In genomic region chr4:144894525-144894924, GRCh38 we compare ENCODE assay signal across 12 cellular contexts.
DNase-seq lines count a peak whose midpoint lies in the region; ATAC-seq and TF ChIP-seq lines count a peak whose summit lies in the region.
"Had no signal": no experiment of that assay in that cellular context is flagged by ENCODE, and none has a peak within 500 bp of the region (broad histone marks: within the 10 kb centered on the region; RNA-seq: fewer than 3 reads in every experiment).

No MANE protein-coding gene starts in this region.

- intact Hi-C loops in Right ventricle myocardium superior (cut with DNase I) (no loop called here), Right ventricle myocardium inferior (cut with DNase I) (no loop called here), transverse colon (cut with DNase I; ENCODE audit: low total_unique reads) (no loop called here)

- H3K27ac ChIP-seq in RWPE2 (ENCODE audit: poor library complexity, severe bottlenecking) (no peak overlapping the region), transverse colon (no peak overlapping the region)
- H3K27ac ChIP-seq in CD8-positive, alpha-beta memory T cell (ENCODE audit: low read depth, low read length), result no peak overlapping the region
- H3K27ac ChIP-seq: KMS-11, neutrophil, tibial nerve had no signal

- no peak for TF ChIP-seq POLR2A in transverse colon (IDR thresholded peaks at IDR 0.05)

- peaks cover 0 to 9% (median 3%) of the 10 kb centered on the region in 5 donors for H3K9me3 Mint-ChIP-seq in CD8-positive, alpha-beta memory T cell

- DNase-seq in Right ventricle myocardium superior, result peak; percentile 47
- no peak for DNase-seq in Right ventricle myocardium inferior (ENCODE audit: missing footprints)
- DNase-seq in RWPE2 (ENCODE audit: low spot score), result no peak
- DNase-seq in fibroblast of the aortic adventitia (ENCODE audit: low read depth), result peak; percentile 79
- peak; percentile 10 for DNase-seq in transverse colon
- no peak for DNase-seq in CD8-positive, alpha-beta memory T cell
- no peak for DNase-seq in inferior parietal cortex (ENCODE audit: extremely low spot score)

- H3K4me3 Mint-ChIP-seq in CD8-positive, alpha-beta memory T cell, result no peak overlapping the region
- H3K4me3 Mint-ChIP-seq: WTC11 had no signal

- POLR2A ChIA-PET in CD8-positive, alpha-beta memory T cell (lab: Charles Lee), result no interaction called here

- CTCF ChIA-PET in CD8-positive, alpha-beta memory T cell (lab: Charles Lee), result no interaction called here

- no peak for ATAC-seq in Right ventricle myocardium superior (ENCODE audit: poor library complexity)
- ATAC-seq in Right ventricle myocardium inferior, result no peak
- ATAC-seq in RWPE2 (ENCODE audit: low read depth), result peak; percentile 72
- no peak for ATAC-seq in HG03469 (IDR thresholded peaks at IDR 0.05; ENCODE audit: unreplicated experiment)
- ATAC-seq: WTC11 had no signal

- H3K4me1 Mint-ChIP-seq in CD8-positive, alpha-beta memory T cell, result no peaks in the 10 kb centered on the region
- H3K4me1 Mint-ChIP-seq: WTC11 had no signal

- H3K36me3 ChIP-seq in RWPE2 (ENCODE audit: low read depth) (no peaks in the 10 kb centered on the region), transverse colon (no peaks in the 10 kb centered on the region)
- no peaks in the 10 kb centered on the region for H3K36me3 ChIP-seq in CD8-positive, alpha-beta memory T cell (ENCODE audit: insufficient read depth, low read length)
- H3K36me3 ChIP-seq: neutrophil, tibial nerve had no signal

- TF ChIP-seq CTCF in RWPE2 (IDR thresholded peaks at IDR 0.05; ENCODE audit: poor library complexity, severe bottlenecking), result no peak
- no peak for TF ChIP-seq CTCF in fibroblast of the aortic adventitia (IDR thresholded peaks at IDR 0.05; ENCODE audit: insufficient read depth, low read length)
- no peak for TF ChIP-seq CTCF in transverse colon (IDR thresholded peaks at IDR 0.05)

- H3K4me3 ChIP-seq in RWPE2 (ENCODE audit: severe bottlenecking), result no peak overlapping the region
- no peak overlapping the region for H3K4me3 ChIP-seq in fibroblast of the aortic adventitia (ENCODE audit: low read depth, low read length)
- H3K4me3 ChIP-seq in transverse colon, result no peak overlapping the region
- no peak overlapping the region for H3K4me3 ChIP-seq in CD8-positive, alpha-beta memory T cell (ENCODE audit: low read length)
- H3K4me3 ChIP-seq: tibial nerve had no signal

- H3K4me1 ChIP-seq in RWPE2 (ENCODE audit: insufficient read depth, poor library complexity, severe bottlenecking) (no peaks in the 10 kb centered on the region), transverse colon (no peaks in the 10 kb centered on the region)
- H3K4me1 ChIP-seq in CD8-positive, alpha-beta memory T cell (ENCODE audit: insufficient read depth, low read length), result no peaks in the 10 kb centered on the region
- H3K4me1 ChIP-seq: tibial nerve had no signal

- WGBS in transverse colon (ENCODE audit: low coverage in 1 of 2), 2 donors, result 77 to 100% methylated on average over 1 to 3 of the region's 3 CpGs

- H3K9me3 ChIP-seq in RWPE2 (ENCODE audit: severe bottlenecking), result no peaks in the 10 kb centered on the region
- H3K9me3 ChIP-seq in transverse colon, result no peaks in the 10 kb centered on the region
- H3K9me3 ChIP-seq in CD8-positive, alpha-beta memory T cell (ENCODE audit: low read length), result no peaks in the 10 kb centered on the region
- H3K9me3 ChIP-seq: neutrophil had no signal

- no peak overlapping the region for H3K27ac Mint-ChIP-seq in CD8-positive, alpha-beta memory T cell
- H3K27ac Mint-ChIP-seq: WTC11 had no signal

- H3K27me3 Mint-ChIP-seq in CD8-positive, alpha-beta memory T cell, result no peaks in the 10 kb centered on the region

- H3K36me3 Mint-ChIP-seq in CD8-positive, alpha-beta memory T cell, result no peaks in the 10 kb centered on the region
- H3K36me3 Mint-ChIP-seq: WTC11 had no signal

- no peaks in the 10 kb centered on the region for H3K27me3 ChIP-seq in RWPE2 (ENCODE audit: insufficient read depth, poor library complexity, severe bottlenecking)
- H3K27me3 ChIP-seq in transverse colon, result no peaks in the 10 kb centered on the region
- H3K27me3 ChIP-seq in CD8-positive, alpha-beta memory T cell (ENCODE audit: insufficient read depth, low read length, poor library complexity, severe bottlenecking), result no peaks in the 10 kb centered on the region
- H3K27me3 ChIP-seq: neutrophil, tibial nerve had no signal

- TF ChIP-seq EP300 in transverse colon (IDR thresholded peaks at IDR 0.05; ENCODE audit: low read depth), result no peak

- in situ Hi-C loops in transverse colon (cut with MboI; ENCODE audit: low pct_ligation_motif_present in 1 of 4, low pct_unique_long_range_greater_than_20kb in 1 of 4, low sequenced_read_pairs in 3 of 4), result no loop called here

Comparison
In these comparisons a context has a peak if more than half of its experiments do, and no peak if none do; other contexts are left out.
1. DNase-seq: peak in Right ventricle myocardium superior (single experiment), fibroblast of the aortic adventitia (single experiment) and transverse colon (single experiment); none in Right ventricle myocardium inferior (single experiment), RWPE2 (single experiment), CD8-positive, alpha-beta memory T cell (0 of 5) and inferior parietal cortex (single experiment).